ENCODE assay signal across 1 cellular context in genomic region chr1:40798366-40799310, GRCh38.
TF ChIP-seq lines count a peak whose summit lies in the region.

No MANE protein-coding gene starts in this region.

TF ChIP-seq in H1, 55 proteins besides CTCF, POLR2A, EP300 and RAD21 (continued from another document):
- TF ChIP-seq, protein P1, sequence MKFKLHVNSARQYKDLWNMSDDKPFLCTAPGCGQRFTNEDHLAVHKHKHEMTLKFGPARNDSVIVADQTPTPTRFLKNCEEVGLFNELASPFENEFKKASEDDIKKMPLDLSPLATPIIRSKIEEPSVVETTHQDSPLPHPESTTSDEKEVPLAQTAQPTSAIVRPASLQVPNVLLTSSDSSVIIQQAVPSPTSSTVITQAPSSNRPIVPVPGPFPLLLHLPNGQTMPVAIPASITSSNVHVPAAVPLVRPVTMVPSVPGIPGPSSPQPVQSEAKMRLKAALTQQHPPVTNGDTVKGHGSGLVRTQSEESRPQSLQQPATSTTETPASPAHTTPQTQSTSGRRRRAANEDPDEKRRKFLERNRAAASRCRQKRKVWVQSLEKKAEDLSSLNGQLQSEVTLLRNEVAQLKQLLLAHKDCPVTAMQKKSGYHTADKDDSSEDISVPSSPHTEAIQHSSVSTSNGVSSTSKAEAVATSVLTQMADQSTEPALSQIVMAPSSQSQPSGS (IDR thresholded peaks at IDR 0.05; ENCODE audit: low read length): no peak
- TF ChIP-seq CHD1 (IDR thresholded peaks at IDR 0.05; ENCODE audit: low read depth, low read length) (no peak), BRCA1 (IDR thresholded peaks at IDR 0.05; ENCODE audit: low read depth, low read length) (no peak), CBX8 (IDR thresholded peaks at IDR 0.05; ENCODE audit: borderline replicate concordance, low read depth, low read length) (no peak), SIN3A (conservative IDR thresholded peaks at IDR 0.05 in 1 of 2, IDR thresholded peaks at IDR 0.05 in 1 of 2; ENCODE audit: low read depth in 1 of 2, low read length in 2 of 2) (no peak), TAF7 (optimal IDR thresholded peaks at IDR 0.05; ENCODE audit: borderline replicate concordance, low read depth, low read length) (no peak), GABPA (IDR thresholded peaks at IDR 0.05; ENCODE audit: borderline replicate concordance, insufficient read depth, low read length) (no peak), SIX5 (IDR thresholded peaks at IDR 0.05; ENCODE audit: low read depth, low read length) (no peak), SP1 (IDR thresholded peaks at IDR 0.05; ENCODE audit: low read depth, low read length) (no peak), E2F6 (IDR thresholded peaks at IDR 0.05) (no peak), KDM5A (IDR thresholded peaks at IDR 0.05; ENCODE audit: low read length) (no peak), BCL11A (IDR thresholded peaks at IDR 0.05; ENCODE audit: low read depth in 2 of 2, low read length in 2 of 2) (no peak), TCF12 (IDR thresholded peaks at IDR 0.05; ENCODE audit: low read depth, low read length) (no peak), SAP30 (IDR thresholded peaks at IDR 0.05; ENCODE audit: insufficient read depth, insufficient replicate concordance, low read length) (no peak)
